ENCODE assay signal across 13 cellular contexts in the genomic region with DNA sequence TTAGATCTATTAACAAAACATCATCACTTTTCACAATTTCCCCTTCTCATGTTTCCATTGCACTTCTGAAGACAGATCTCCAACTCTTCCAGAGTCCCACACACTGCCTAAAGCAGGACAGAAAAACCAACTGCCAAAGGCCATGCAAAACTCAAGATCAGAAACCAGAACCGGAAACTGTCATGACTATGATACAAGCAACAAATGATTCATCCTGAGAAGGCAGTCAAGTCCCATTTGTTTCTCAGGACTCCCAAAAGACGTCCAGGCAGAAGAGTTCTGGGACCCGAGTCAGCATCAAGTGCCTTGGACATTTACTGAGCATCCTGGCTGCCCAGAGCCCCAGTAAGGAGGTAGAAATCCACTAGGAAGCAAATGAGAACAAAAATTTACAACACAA. TPM values are rescaled to one million over a fixed set of nuclear protein-coding genes. Genes with fewer than 3 reads are reported as not detected.
DNase-seq lines count a peak whose midpoint lies in the region; ATAC-seq, FAIRE-seq and TF ChIP-seq lines count a peak whose summit lies in the region.
"Had no signal": no experiment of that assay in that cellular context is flagged by ENCODE, and none has a peak within 500 bp of the region (broad histone marks: within the 10 kb centered on the region; RNA-seq: fewer than 3 reads in every experiment).

No MANE protein-coding gene starts in this region.

- peaks cover 19% of the 10 kb centered on the region for H3K36me3 Mint-ChIP-seq in natural killer cell treated with Interleukin-12 subunit alpha and Interleukin-12 subunit beta and Interleukin-15 and Interleukin-18, amount 100 ng/mL, for 72 hours
- peaks cover 7% of the 10 kb centered on the region for H3K36me3 Mint-ChIP-seq in natural killer cell
- H3K36me3 Mint-ChIP-seq in activated CD8-positive, alpha-beta T cell treated with anti-CD3 and anti-CD28 coated beads, Interleukin-2, amount 10 ng/mL, durations not matched to agents 7 days and 5 days (ENCODE audit: low read depth), result peaks cover 21% of the 10 kb centered on the region

- no peak for DNase-seq in natural killer cell treated with Interleukin-12 subunit alpha and Interleukin-12 subunit beta and Interleukin-15 and Interleukin-18, amount 100 ng/mL, for 72 hours (ENCODE audit: low spot score)
- no peak for DNase-seq in natural killer cell
- no peak for DNase-seq in activated CD8-positive, alpha-beta T cell treated with anti-CD3 and anti-CD28 coated beads, Interleukin-2, amount 10 ng/mL, durations not matched to agents 7 days and 5 days
- DNase-seq in hypothalamus (lab: John Stamatoyannopoulos, UW), result no peak
- DNase-seq in stimulated activated CD4-positive, alpha-beta T cell treated with anti-CD3 and anti-CD28 coated beads, Interleukin-4, amount 100 ng/mL, for 1 hour, result no peak
- DNase-seq in prostate gland (ENCODE audit: low spot score), result no peak
- no peak for DNase-seq in HTR-8/SVneo (ENCODE audit: insufficient read length, low spot score)
- DNase-seq: AML-193; NCI-H226; stimulated activated CD4-positive, alpha-beta T cell treated with anti-CD3 and anti-CD28 coated beads, Interleukin-1b, Interleukin-23, amount 100 ng/mL, for 48 hours had no signal

- TF ChIP-seq POLR2A in prostate gland (IDR thresholded peaks at IDR 0.05), result no peak

- no peaks in the 10 kb centered on the region for H3K36me3 ChIP-seq in prostate gland

- H3K4me1 ChIP-seq in prostate gland (replicated peaks), result peaks cover 5% of the 10 kb centered on the region

- POLR2A ChIA-PET in activated CD8-positive, alpha-beta T cell treated with anti-CD3 and anti-CD28 coated beads, Interleukin-2, amount 10 ng/mL, durations not matched to agents 7 days and 5 days (lab: Charles Lee), result interaction anchor here (0.6 kb wide), 1 partner anchor 328 kb away, joined by 3 read pairs; no protein-coding TSS in a partner anchor

- intact Hi-C loops in natural killer cell (cut with micrococcal nuclease) (loop anchor here (5.0 kb wide), 1 partner anchor 39 kb away; no protein-coding TSS in a partner anchor), prostate gland (cut with DNase I) (no loop called here)

- CTCF ChIA-PET in activated CD8-positive, alpha-beta T cell treated with anti-CD3 and anti-CD28 coated beads, Interleukin-2, amount 10 ng/mL, durations not matched to agents 7 days and 5 days (lab: Charles Lee), result interaction anchor here (1.5 kb wide), 1 partner anchor 27 kb away, joined by 3 read pairs; no protein-coding TSS in a partner anchor

- peak overlapping the region; percentile 76 for H3K4me3 Mint-ChIP-seq in natural killer cell treated with Interleukin-12 subunit alpha and Interleukin-12 subunit beta and Interleukin-15 and Interleukin-18, amount 100 ng/mL, for 72 hours
- H3K4me3 Mint-ChIP-seq in natural killer cell, result no peak overlapping the region
- H3K4me3 Mint-ChIP-seq in activated CD8-positive, alpha-beta T cell treated with anti-CD3 and anti-CD28 coated beads, Interleukin-2, amount 10 ng/mL, durations not matched to agents 7 days and 5 days, result no peak overlapping the region

- no peaks in the 10 kb centered on the region for H3K9me3 Mint-ChIP-seq in natural killer cell treated with Interleukin-12 subunit alpha and Interleukin-12 subunit beta and Interleukin-15 and Interleukin-18, amount 100 ng/mL, for 72 hours
- no peaks in the 10 kb centered on the region for H3K9me3 Mint-ChIP-seq in natural killer cell
- H3K9me3 Mint-ChIP-seq in activated CD8-positive, alpha-beta T cell treated with anti-CD3 and anti-CD28 coated beads, Interleukin-2, amount 10 ng/mL, durations not matched to agents 7 days and 5 days (ENCODE audit: insufficient read depth), result no peaks in the 10 kb centered on the region

- H3K4me1 Mint-ChIP-seq in natural killer cell treated with Interleukin-12 subunit alpha and Interleukin-12 subunit beta and Interleukin-15 and Interleukin-18, amount 100 ng/mL, for 72 hours (ENCODE audit: low read depth in 2 of 2), result peaks cover 58 to 72% of the 10 kb centered on the region in 2 donors
- H3K4me1 Mint-ChIP-seq in natural killer cell, result peaks cover 10 to 57% of the 10 kb centered on the region in 2 donors
- H3K4me1 Mint-ChIP-seq in activated CD8-positive, alpha-beta T cell treated with anti-CD3 and anti-CD28 coated beads, Interleukin-2, amount 10 ng/mL, durations not matched to agents 7 days and 5 days (ENCODE audit: low read depth), result peaks cover 55% of the 10 kb centered on the region

- no peak for TF ChIP-seq CTCF in natural killer cell (IDR thresholded peaks at IDR 0.05)
- TF ChIP-seq CTCF in prostate gland (IDR thresholded peaks at IDR 0.05), result no peak

- H3K4me3 ChIP-seq in prostate gland, result no peak overlapping the region
- H3K4me3 ChIP-seq: ascending aorta, gastroesophageal sphincter had no signal

- no peak overlapping the region for H3K27ac ChIP-seq in prostate gland
- H3K27ac ChIP-seq: ascending aorta, gastroesophageal sphincter had no signal

- H3K27ac Mint-ChIP-seq in natural killer cell treated with Interleukin-12 subunit alpha and Interleukin-12 subunit beta and Interleukin-15 and Interleukin-18, amount 100 ng/mL, for 72 hours, result peak overlapping the region; percentile 81 to 82
- H3K27ac Mint-ChIP-seq in natural killer cell, result peak overlapping the region in 1 of 2 donors; percentile 77
- H3K27ac Mint-ChIP-seq in activated CD8-positive, alpha-beta T cell treated with anti-CD3 and anti-CD28 coated beads, Interleukin-2, amount 10 ng/mL, durations not matched to agents 7 days and 5 days, result peak overlapping the region; percentile 78

- peak in 1 of 2 donors; percentile 76 for ATAC-seq in natural killer cell treated with Interleukin-12 subunit alpha and Interleukin-12 subunit beta and Interleukin-15 and Interleukin-18, amount 100 ng/mL, for 72 hours
- no peak for ATAC-seq in natural killer cell
- peak; percentile 71 for ATAC-seq in HG03045 (IDR thresholded peaks at IDR 0.05; ENCODE audit: unreplicated experiment)
- peak; percentile 50 for ATAC-seq in activated CD8-positive, alpha-beta T cell treated with anti-CD3 and anti-CD28 coated beads, Interleukin-2, amount 10 ng/mL, durations not matched to agents 7 days and 5 days
- ATAC-seq: gastroesophageal sphincter had no signal

- H3K27me3 ChIP-seq in prostate gland (replicated peaks; ENCODE audit: insufficient read depth), result no peaks in the 10 kb centered on the region
- H3K27me3 ChIP-seq: ascending aorta, gastroesophageal sphincter had no signal

- WGBS in prostate gland, result 84% methylated on average over 3 of the region's 3 CpGs

- H3K9me3 ChIP-seq in prostate gland, result no peaks in the 10 kb centered on the region
- H3K9me3 ChIP-seq: ascending aorta, gastroesophageal sphincter had no signal

- no peak for FAIRE-seq in HTR-8/SVneo (lab: Jason Lieb, UNC)

- no peaks in the 10 kb centered on the region for H3K27me3 Mint-ChIP-seq in natural killer cell treated with Interleukin-12 subunit alpha and Interleukin-12 subunit beta and Interleukin-15 and Interleukin-18, amount 100 ng/mL, for 72 hours
- H3K27me3 Mint-ChIP-seq in natural killer cell (ENCODE audit: low read depth in 2 of 2), result no peaks in the 10 kb centered on the region
- H3K27me3 Mint-ChIP-seq in activated CD8-positive, alpha-beta T cell treated with anti-CD3 and anti-CD28 coated beads, Interleukin-2, amount 10 ng/mL, durations not matched to agents 7 days and 5 days (ENCODE audit: low read depth), result no peaks in the 10 kb centered on the region

RNA-seq across cellular contexts. Expression of gene ERN1, which starts 38.8 kb away (rescaled TPM):
- total RNA-seq in natural killer cell treated with Interleukin-12 subunit alpha and Interleukin-12 subunit beta and Interleukin-15 and Interleukin-18, amount 100 ng/mL, for 72 hours, result 100 to 1,000 TPM; 131 TPM
- total RNA-seq in natural killer cell (10 to 100 TPM; 52.9 to 90.5 (median 67.2) TPM), prostate gland (10 to 100 TPM; 14.4 to 21.4 TPM)
- 10 to 100 TPM; 13.0 to 17.9 TPM for total RNA-seq in activated CD8-positive, alpha-beta T cell treated with anti-CD3 and anti-CD28 coated beads, Interleukin-2, amount 10 ng/mL, durations not matched to agents 7 days and 5 days

Comparison
In these comparisons a context has a peak if more than half of its experiments do, and no peak if none do; other contexts are left out.
1. ATAC-seq: peak in HG03045 (single experiment) and activated CD8-positive, alpha-beta T cell treated with anti-CD3 and anti-CD28 coated beads, Interleukin-2, amount 10 ng/mL, durations not matched to agents 7 days and 5 days (single experiment); none in natural killer cell (0 of 3).